In the genomic region with DNA sequence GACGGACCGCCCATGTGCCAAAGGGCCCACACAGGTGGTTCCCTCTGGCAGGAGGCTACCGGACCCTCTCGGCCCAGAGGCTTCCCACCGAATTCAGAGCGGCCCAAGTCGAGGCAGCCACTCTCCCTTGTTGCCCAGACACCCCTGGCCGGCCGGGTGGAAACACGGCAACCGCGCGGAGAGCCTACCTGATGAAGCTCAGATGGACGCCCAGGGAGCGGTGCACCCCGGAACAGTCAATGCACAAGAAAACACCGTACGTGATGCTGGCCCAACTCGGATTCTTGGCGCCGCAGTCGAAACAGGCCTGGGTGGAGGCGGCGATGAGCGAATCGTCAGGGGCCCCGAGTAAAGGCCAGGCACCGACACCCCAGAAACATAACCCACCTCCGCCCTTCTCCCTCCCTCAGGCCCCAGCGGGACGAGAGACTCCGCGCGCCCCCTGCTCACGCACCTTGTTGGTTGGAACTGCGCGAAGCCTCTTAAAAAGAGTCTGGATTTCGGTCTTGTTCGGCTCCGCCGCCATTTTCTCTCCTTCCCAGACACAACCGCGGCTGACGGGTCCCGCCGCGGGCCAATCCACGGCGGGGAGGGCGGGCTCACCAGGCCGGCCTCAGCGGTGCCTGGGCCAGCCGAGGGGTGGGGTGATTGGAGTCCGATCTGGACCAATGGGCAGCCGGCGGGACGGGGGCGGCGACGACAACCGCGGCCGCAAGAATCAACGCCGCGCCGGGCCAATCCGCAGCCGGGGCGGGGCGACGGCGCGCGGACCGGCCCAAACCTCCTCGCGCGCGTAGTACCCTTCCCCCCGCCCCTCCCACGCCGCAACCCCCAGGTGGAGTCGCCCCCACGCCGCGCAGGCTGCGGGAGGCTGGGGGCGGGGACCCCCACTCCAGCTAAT, we compare ENCODE assay signal across 8 cellular contexts. TPM values are rescaled to one million over a fixed set of nuclear protein-coding genes. Genes with fewer than 3 reads are reported as not detected.
DNase-seq lines count a peak whose midpoint lies in the region; ATAC-seq and TF ChIP-seq lines count a peak whose summit lies in the region.

ARFGAP2 (minus strand) TSS at position 552 of the 901 bp plus-strand sequence; CDS start at position 526, 26 bp downstream.

- H3K27ac Mint-ChIP-seq in IgD-negative memory B cell: peak within 1 kb of the TSS; percentile 99 to 100 (median 100)

- TF ChIP-seq CTCF in epithelial cell of esophagus (IDR thresholded peaks at IDR 0.05; ENCODE audit: insufficient read depth, low read depth, low read length, missing control alignments): no peak

- peak within 1 kb of the TSS; percentile 97 for H3K4me3 ChIP-seq in epithelial cell of esophagus (ENCODE audit: low read length)

- ATAC-seq in GM21576 (IDR thresholded peaks at IDR 0.05; ENCODE audit: unreplicated experiment): peak; percentile 85

- H3K4me1 Mint-ChIP-seq in IgD-negative memory B cell: peaks cover 19 to 27% (median 19%) of the 10 kb centered on the region in 3 donors

- H3K36me3 Mint-ChIP-seq in IgD-negative memory B cell: peaks cover 2% of the 10 kb centered on the region

- peaks cover 0 to 3% (median 0%) of the 10 kb centered on the region in 3 donors for H3K9me3 Mint-ChIP-seq in IgD-negative memory B cell

- peak within 1 kb of the TSS; percentile 97 to 100 (median 98) for H3K4me3 Mint-ChIP-seq in IgD-negative memory B cell

- DNase-seq in DMS153 treated with DMSO at 0.1 percent for 48 hours (lab: John Stamatoyannopoulos, UW; ENCODE audit: unreplicated experiment) (peak; percentile 78), OCI-M1 (lab: John Stamatoyannopoulos, UW) (peak; percentile 97), activated T-cell treated with anti-CD3 and anti-CD28 coated beads for 4 hours (peak; percentile 88), epithelial cell of esophagus (ENCODE audit: low read depth) (peak; percentile 99), mucosa of gallbladder (ENCODE audit: low spot score) (peak; percentile 97)
- DNase-seq in stimulated activated CD8-positive, alpha-beta memory T cell treated with anti-CD3 and anti-CD28 coated beads, Interleukin-4, amount 100 ng/mL, for 24 hours (ENCODE audit: low read depth): peak; percentile 95

- no peaks in the 10 kb centered on the region for H3K27me3 Mint-ChIP-seq in IgD-negative memory B cell

RNA-seq across cellular contexts. Expression of gene ARFGAP2, which starts in this region (rescaled TPM):
- polyA plus RNA-seq in IgD-negative memory B cell: 98.6 TPM
- total RNA-seq in mucosa of gallbladder: 91.8 TPM

Comparison
In these comparisons a context has a peak if more than half of its experiments do, and no peak if none do; other contexts are left out.
1. Peak in every context shown above with its lines: DNase-seq, ATAC-seq and H3K4me3 ChIP-seq.